In the genomic region with DNA sequence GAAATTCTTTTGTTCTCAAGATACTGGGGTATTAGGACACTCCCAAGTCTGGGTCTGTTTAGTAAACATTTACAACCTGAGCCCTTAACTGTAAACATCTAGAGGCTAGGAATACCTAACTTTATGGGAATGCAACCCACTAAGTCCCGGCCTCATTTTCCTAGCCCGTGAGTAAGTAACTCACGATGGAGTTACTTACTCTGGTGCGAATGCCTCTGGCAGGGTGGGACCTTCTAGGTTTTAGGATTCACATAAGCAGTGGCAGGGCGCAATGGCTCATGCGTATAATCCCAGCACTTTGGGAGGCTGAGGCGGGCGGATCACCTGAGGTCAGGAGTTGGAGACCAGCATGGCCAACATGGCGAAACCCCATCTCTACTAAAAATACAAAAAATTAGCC, we compare ENCODE assay signal across 3 cellular contexts. TPM values are rescaled to one million over a fixed set of nuclear protein-coding genes. Genes with fewer than 3 reads are reported as not detected.
"Had no signal": no experiment of that assay in that cellular context is flagged by ENCODE, and none has a peak within 500 bp of the region (broad histone marks: within the 10 kb centered on the region; RNA-seq: fewer than 3 reads in every experiment).

No MANE protein-coding gene starts in this region.

RNA-seq across cellular contexts. Expression of a gene that starts 50.8 kb away (rescaled TPM):
- total RNA-seq: IMR-90, K562 had no signal
- polyA plus RNA-seq: HepG2, IMR-90, K562 had no signal
